8 cellular contexts compared by ENCODE assay signal in genomic region chr20:45294003-45294368, GRCh38. TPM values are rescaled to one million over a fixed set of nuclear protein-coding genes. Genes with fewer than 3 reads are reported as not detected.
A peak's percentile ranks its signal among the peaks of the same experiment; 100 is the strongest.
DNase-seq lines count a peak whose midpoint lies in the region; ATAC-seq and TF ChIP-seq lines count a peak whose summit lies in the region.
"Had no signal": no experiment of that assay in that cellular context is flagged by ENCODE, and none has a peak within 500 bp of the region (broad histone marks: within the 10 kb centered on the region; RNA-seq: fewer than 3 reads in every experiment).

No MANE protein-coding gene starts in this region.

- no peaks in the 10 kb centered on the region; the same call in 1 of the 2 replicates for H3K9me3 ChIP-seq in SJSA1 (replicated peaks)
- H3K9me3 ChIP-seq in esophagus squamous epithelium: no peaks in the 10 kb centered on the region

- intact Hi-C loops in esophagus squamous epithelium (cut with DNase I): loop anchor here (10.0 kb wide), 1 partner anchor 159 kb away; no protein-coding TSS in a partner anchor

- H3K36me3 ChIP-seq in SJSA1: no peaks in the 10 kb centered on the region
- no peaks in the 10 kb centered on the region for H3K36me3 ChIP-seq in esophagus squamous epithelium

- 26 to 47% methylated on average over 4 of the region's 5 CpGs for WGBS in esophagus squamous epithelium, 2 donors

- H3K4me3 ChIP-seq in SJSA1 (peak overlapping the region; percentile 47), esophagus squamous epithelium (peak overlapping the region; percentile 43 to 74 (median 52)), skin epidermis (peak overlapping the region in 6 of 7 experiments; percentile 33 to 55 (median 42))

- H3K4me1 ChIP-seq in SJSA1 (replicated peaks) (peaks cover 11% of the 10 kb centered on the region), esophagus squamous epithelium (peaks cover 5 to 23% (median 6%) of the 10 kb centered on the region in 3 donors)

- ATAC-seq in GM21529 (IDR thresholded peaks at IDR 0.05; ENCODE audit: unreplicated experiment) (peak; percentile 19), HG03565 (IDR thresholded peaks at IDR 0.05; ENCODE audit: unreplicated experiment) (no peak)

- H3K27ac ChIP-seq in SJSA1 (no peak overlapping the region), esophagus squamous epithelium (peak overlapping the region in 1 of 4 donors; percentile 69), skin epidermis (peak overlapping the region in 1 of 21 experiments; percentile 30)

- DNase-seq in SJSA1 (ENCODE audit: low read depth in 1 of 2, low spot score in 2 of 2) (no peak), esophagus squamous epithelium (lab: John Stamatoyannopoulos, UW) (no peak)
- no peak for DNase-seq in stimulated activated CD4-positive, alpha-beta T cell treated with anti-CD3 and anti-CD28 coated beads, Interleukin-12 subunit alpha, Interleukin-12 subunit beta, amount 100 ng/mL, for 4 hours
- DNase-seq in stimulated activated CD4-positive, alpha-beta T cell treated with anti-CD3 and anti-CD28 coated beads, Interleukin-15, amount 100 ng/mL, for 24 hours: no peak
- DNase-seq: NCI-H524 treated with DMSO at 0.1 percent for 48 hours had no signal

- TF ChIP-seq CTCF in esophagus squamous epithelium (IDR thresholded peaks at IDR 0.05): no peak

- peaks cover 4% of the 10 kb centered on the region; the same call in 1 of the 2 replicates for H3K27me3 ChIP-seq in SJSA1 (replicated peaks)
- peaks cover 0 to 70% (median 0%) of the 10 kb centered on the region in 4 donors for H3K27me3 ChIP-seq in esophagus squamous epithelium

- TF ChIP-seq POLR2A in esophagus squamous epithelium (IDR thresholded peaks at IDR 0.05): no peak

RNA-seq across cellular contexts. Expression of gene RBPJL, which starts 12.7 kb away (rescaled TPM):
- not detected in 2 replicates for total RNA-seq in SJSA1 (2014; rRNA removed; shearing (Covaris generic))
- total RNA-seq in esophagus squamous epithelium: not detected

RNA-seq across cellular contexts. Expression of gene MATN4, which starts 14.1 kb away (rescaled TPM):
- total RNA-seq in SJSA1 (2014; rRNA removed; shearing (Covaris generic)): 0.50 TPM in 1 of 2 replicates, not detected in the other
- total RNA-seq in esophagus squamous epithelium: under 1 TPM in 2 of 4 donors, not detected in 2; 0.09 to 0.68 TPM

RNA-seq across cellular contexts. Expression of gene SLPI, which starts 39.6 kb away (rescaled TPM):
- not detected in 2 replicates for total RNA-seq in SJSA1 (2014; rRNA removed; shearing (Covaris generic))
- 1,000 to 10,000 TPM in 2 of 4 donors, 100 to 1,000 TPM in 2; 250 to 1,637 (median 1,024) TPM for total RNA-seq in esophagus squamous epithelium

RNA-seq across cellular contexts. Expression of gene SDC4, which starts 54.2 kb away (rescaled TPM):
- 105 and 107 TPM in 2 replicates for total RNA-seq in SJSA1 (2014; rRNA removed; shearing (Covaris generic))
- 100 to 1,000 TPM in 3 of 4 donors, 10 to 100 TPM in 1; 88.1 to 174 (median 120) TPM for total RNA-seq in esophagus squamous epithelium

Comparison
In these comparisons a context has a peak if more than half of its experiments do, and no peak if none do; other contexts are left out.
1. RNA of gene SLPI, which starts 39.6 kb away (total RNA-seq): 250 to 1,637 TPM in esophagus squamous epithelium; not detected in SJSA1; every median in the first group is over 100 times any median in the second.
2. Peak in every context shown above with its lines, with median percentiles within 50 percentile points of each other: H3K4me3 ChIP-seq.